17 cellular contexts compared by ENCODE assay signal in genomic region chr2:18742382-18742781, GRCh38.
A peak's percentile ranks its signal among the peaks of the same experiment; 100 is the strongest.
DNase-seq lines count a peak whose midpoint lies in the region; ATAC-seq and TF ChIP-seq lines count a peak whose summit lies in the region.
"Had no signal": no experiment of that assay in that cellular context is flagged by ENCODE, and none has a peak within 500 bp of the region (broad histone marks: within the 10 kb centered on the region; RNA-seq: fewer than 3 reads in every experiment).

No MANE protein-coding gene starts in this region.

- peak overlapping the region; percentile 32 for H3K4me2 ChIP-seq in fibroblast of lung (ENCODE audit: extremely low read depth, insufficient read depth, low read length)

- H2AFZ ChIP-seq in fibroblast of lung (ENCODE audit: low read length) = peak overlapping the region; percentile 19

- no peaks in the 10 kb centered on the region for H3K36me3 ChIP-seq in fibroblast of lung (ENCODE audit: control insufficient read depth, insufficient read depth, low read length)
- H3K36me3 ChIP-seq: tibial nerve had no signal

- peaks cover 7% of the 10 kb centered on the region; the same call in 1 of the 2 replicates for H3K4me1 Mint-ChIP-seq in HFFc6 (ENCODE audit: low read depth)
- H3K4me1 Mint-ChIP-seq: activated naive CD8-positive, alpha-beta T cell treated with anti-CD3 and anti-CD28 coated beads, Interleukin-2, amount 50 U/mL, for 24 hours; naive thymus-derived CD8-positive, alpha-beta T cell had no signal

- H3K4me1 ChIP-seq in fibroblast of lung (ENCODE audit: control insufficient read depth, extremely low read depth, insufficient read depth, low read length) = peaks cover 4% of the 10 kb centered on the region
- H3K4me1 ChIP-seq: tibial nerve had no signal

- no peak overlapping the region for H3K4me3 Mint-ChIP-seq in HFFc6
- H3K4me3 Mint-ChIP-seq: activated naive CD8-positive, alpha-beta T cell treated with anti-CD3 and anti-CD28 coated beads, Interleukin-2, amount 50 U/mL, for 24 hours; naive thymus-derived CD8-positive, alpha-beta T cell had no signal

- no peaks in the 10 kb centered on the region for H3K9me3 Mint-ChIP-seq in HFFc6
- H3K9me3 Mint-ChIP-seq: activated naive CD8-positive, alpha-beta T cell treated with anti-CD3 and anti-CD28 coated beads, Interleukin-2, amount 50 U/mL, for 24 hours had no signal

- no peaks in the 10 kb centered on the region for H3K79me2 ChIP-seq in fibroblast of lung (ENCODE audit: control insufficient read depth, insufficient read depth, low read length)

- no peak overlapping the region for H3K27ac ChIP-seq in fibroblast of lung (ENCODE audit: insufficient read depth, low read length)
- H3K27ac ChIP-seq: tibial nerve had no signal

- H3K9ac ChIP-seq in fibroblast of lung (ENCODE audit: insufficient read depth, low read length) = no peak overlapping the region

- peak; percentile 44 for TF ChIP-seq CTCF in AG09319 (IDR thresholded peaks at IDR 0.05; ENCODE audit: low read depth, low read length)
- peak; percentile 31 to 49 for TF ChIP-seq CTCF in fibroblast of lung (conservative IDR thresholded peaks at IDR 0.05 in 1 of 2, IDR thresholded peaks at IDR 0.05 in 1 of 2; ENCODE audit: low read depth in 1 of 2, low read length in 2 of 2)
- TF ChIP-seq CTCF in HFFc6 (IDR thresholded peaks at IDR 0.05) = no peak

- DNase-seq in AG09319 (ENCODE audit: extremely low read depth, low read depth) (no peak), SK-MEL-5 (ENCODE audit: low read depth, low spot score) (peak; percentile 27), fibroblast of lung (ENCODE audit: low read depth in 2 of 2) (peak in 1 of 2 donors; percentile 47), medulla oblongata (ENCODE audit: extremely low spot score) (peak; percentile 43), HFFc6 (no peak), NCI-H2227 treated with DMSO at 0.1 percent for 48 hours (lab: John Stamatoyannopoulos, UW) (no peak), DMS79 (lab: John Stamatoyannopoulos, UW) (no peak)
- DNase-seq: ACHN; activated CD4-positive, alpha-beta T cell treated with anti-CD3 and anti-CD28 coated beads, Interleukin-2, amount 50 U/mL, for 4 hours; activated naive CD8-positive, alpha-beta T cell treated with anti-CD3 and anti-CD28 coated beads, Interleukin-2, amount 50 U/mL, for 24 hours; activated T-cell treated with anti-CD3 and anti-CD28 coated beads, Interleukin-2, amount 50 U/mL, for 48 hours; naive thymus-derived CD8-positive, alpha-beta T cell; SHP77 treated with DMSO at 0.1 percent for 48 hours; stimulated activated CD4-positive, alpha-beta T cell treated with anti-CD3 and anti-CD28 coated beads, Interleukin-2, amount 100 ng/mL, for 48 hours; T-helper 9 cell had no signal

- H3K9me3 ChIP-seq in fibroblast of lung (ENCODE audit: control insufficient read depth, insufficient read depth, low read depth, low read length) = no peaks in the 10 kb centered on the region
- H3K9me3 ChIP-seq: tibial nerve had no signal

- no peaks in the 10 kb centered on the region; the same call in none of the 2 replicates for H3K27me3 Mint-ChIP-seq in HFFc6 (ENCODE audit: insufficient read depth)
- H3K27me3 Mint-ChIP-seq: activated naive CD8-positive, alpha-beta T cell treated with anti-CD3 and anti-CD28 coated beads, Interleukin-2, amount 50 U/mL, for 24 hours; naive thymus-derived CD8-positive, alpha-beta T cell had no signal

- no peak for ATAC-seq in HG03439 (IDR thresholded peaks at IDR 0.05; ENCODE audit: unreplicated experiment)
- ATAC-seq: activated naive CD8-positive, alpha-beta T cell treated with anti-CD3 and anti-CD28 coated beads, Interleukin-2, amount 50 U/mL, for 24 hours; naive thymus-derived CD8-positive, alpha-beta T cell had no signal

- H3K36me3 Mint-ChIP-seq in HFFc6 (ENCODE audit: low read depth) = no peaks in the 10 kb centered on the region
- H3K36me3 Mint-ChIP-seq: naive thymus-derived CD8-positive, alpha-beta T cell had no signal

- no peak overlapping the region for H3K4me3 ChIP-seq in fibroblast of lung (replicated peaks in 1 of 4; ENCODE audit: control extremely low read depth in 1 of 4, insufficient read depth in 1 of 4, low read depth in 3 of 4, low read length in 4 of 4)
- H3K4me3 ChIP-seq: tibial nerve had no signal

- in situ Hi-C loops in SK-MEL-5 (cut with HindIII; ENCODE audit: low pct_unique_long_range_greater_than_20kb, low sequenced_read_pairs) = no loop called here

- no peak overlapping the region for H3K27ac Mint-ChIP-seq in HFFc6
- H3K27ac Mint-ChIP-seq: activated naive CD8-positive, alpha-beta T cell treated with anti-CD3 and anti-CD28 coated beads, Interleukin-2, amount 50 U/mL, for 24 hours had no signal

- no peaks in the 10 kb centered on the region for H3K27me3 ChIP-seq in fibroblast of lung (ENCODE audit: control insufficient read depth, insufficient read depth, low read length)
- H3K27me3 ChIP-seq: tibial nerve had no signal

- H4K20me1 ChIP-seq in fibroblast of lung (ENCODE audit: control insufficient read depth, extremely low read depth, insufficient read depth, low read length) = no peaks in the 10 kb centered on the region

Comparison
In these comparisons a context has a peak if more than half of its experiments do, and no peak if none do; other contexts are left out.
1. DNase-seq: peak in SK-MEL-5 (single experiment) and medulla oblongata (single experiment); none in AG09319 (single experiment), HFFc6 (single experiment), NCI-H2227 treated with DMSO at 0.1 percent for 48 hours (single experiment) and DMS79 (single experiment).